ENCODE assay signal across 30 cellular contexts in the genomic region with DNA sequence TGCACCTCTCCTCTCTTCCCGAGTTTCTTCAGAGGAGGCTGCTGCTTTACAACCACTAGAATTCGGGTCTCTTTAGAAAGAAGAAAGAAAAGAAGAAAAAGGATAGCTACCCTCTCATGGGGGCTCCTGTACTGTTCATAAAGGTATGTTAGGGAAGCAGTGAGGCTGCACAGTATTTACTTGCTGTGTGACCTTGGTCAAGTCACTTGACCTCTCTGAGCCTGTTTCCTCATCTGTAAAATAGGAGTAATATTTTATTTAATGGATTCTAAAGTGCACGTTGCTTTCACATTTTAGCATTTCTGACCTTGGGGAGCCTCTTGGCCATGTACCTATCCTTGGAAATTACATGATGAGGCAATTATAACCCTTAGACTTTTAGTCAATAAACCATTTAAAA.
"Had no signal": no experiment of that assay in that cellular context is flagged by ENCODE, and none has a peak within 500 bp of the region (broad histone marks: within the 10 kb centered on the region; RNA-seq: fewer than 3 reads in every experiment).

No MANE protein-coding gene starts in this region.

- H3K9me3 Mint-ChIP-seq: activated CD4-positive, alpha-beta T cell treated with anti-CD3 and anti-CD28 coated beads, Interleukin-2, amount 10 ng/mL, durations not matched to agents 7 days and 5 days; activated CD8-positive, alpha-beta T cell treated with anti-CD3 and anti-CD28 coated beads for 36 hours; activated naive CD4-positive, alpha-beta T cell treated with anti-CD3 and anti-CD28 coated beads, Interleukin-2, amount 50 U/mL, for 72 hours; naive thymus-derived CD4-positive, alpha-beta T cell; WTC11 had no signal

- DNase-seq: activated CD4-positive, alpha-beta T cell treated with anti-CD3 and anti-CD28 coated beads for 1 hour; activated CD4-positive, alpha-beta T cell treated with anti-CD3 and anti-CD28 coated beads, Interleukin-2, amount 10 ng/mL, durations not matched to agents 7 days and 5 days; activated CD8-positive, alpha-beta T cell treated with anti-CD3 and anti-CD28 coated beads for 36 hours; activated naive CD4-positive, alpha-beta T cell; activated T-cell treated with anti-CD3 and anti-CD28 coated beads, Interleukin-2, amount 50 U/mL, for 48 hours; adrenal gland; aorta; body of pancreas; cerebellar nuclear complex; colonic mucosa; effector CD8-positive, alpha-beta T cell; esophagus squamous epithelium; foreskin melanocyte; islet precursor cell; naive thymus-derived CD4-positive, alpha-beta T cell; ovary; retina; stimulated activated CD4-positive, alpha-beta T cell treated with anti-CD3 and anti-CD28 coated beads, Interleukin-15, amount 100 ng/mL, for 24 hours; stimulated activated CD4-positive, alpha-beta T cell treated with anti-CD3 and anti-CD28 coated beads, Interleukin-2, amount 100 ng/mL, for 24 hours; stimulated activated naive CD4-positive, alpha-beta T cell; T-helper 2 cell; trophoblast cell; uterus had no signal

- H3K4me3 ChIP-seq: adrenal gland, body of pancreas, colonic mucosa, esophagus squamous epithelium, hepatocyte, ovary, thoracic aorta, uterus had no signal

- H2AFZ ChIP-seq: hepatocyte had no signal

- H3K9me3 ChIP-seq: adrenal gland, body of pancreas, colonic mucosa, esophagus squamous epithelium, ovary, thoracic aorta, uterus had no signal

- H3K4me3 Mint-ChIP-seq: activated CD4-positive, alpha-beta T cell treated with anti-CD3 and anti-CD28 coated beads, Interleukin-2, amount 10 ng/mL, durations not matched to agents 7 days and 5 days; activated CD8-positive, alpha-beta T cell treated with anti-CD3 and anti-CD28 coated beads for 36 hours; naive thymus-derived CD4-positive, alpha-beta T cell; WTC11 had no signal

- FAIRE-seq: endometrium had no signal

- H3K4me1 Mint-ChIP-seq: WTC11 had no signal

- H3K4me2 ChIP-seq: hepatocyte had no signal

- H3K79me2 ChIP-seq: hepatocyte had no signal

- H3K27me3 Mint-ChIP-seq: activated CD4-positive, alpha-beta T cell treated with anti-CD3 and anti-CD28 coated beads, Interleukin-2, amount 10 ng/mL, durations not matched to agents 7 days and 5 days; activated CD8-positive, alpha-beta T cell treated with anti-CD3 and anti-CD28 coated beads for 36 hours; naive thymus-derived CD4-positive, alpha-beta T cell; progenitor cell of endocrine pancreas had no signal

- H3K27ac ChIP-seq: adrenal gland, body of pancreas, colonic mucosa, epithelial cell of prostate, esophagus squamous epithelium, hepatocyte, ovary, thoracic aorta, uterus had no signal

- H3K36me3 ChIP-seq: ovary, uterus had no signal

- H3K27ac Mint-ChIP-seq: activated CD4-positive, alpha-beta T cell treated with anti-CD3 and anti-CD28 coated beads, Interleukin-2, amount 10 ng/mL, durations not matched to agents 7 days and 5 days; activated CD8-positive, alpha-beta T cell treated with anti-CD3 and anti-CD28 coated beads for 36 hours; naive thymus-derived CD4-positive, alpha-beta T cell; progenitor cell of endocrine pancreas; WTC11 had no signal

- H3K4me1 ChIP-seq: body of pancreas, colonic mucosa, uterus had no signal

- H3K27me3 ChIP-seq: adrenal gland, body of pancreas, colonic mucosa, esophagus squamous epithelium, hepatocyte, ovary, uterus had no signal

- ATAC-seq: activated CD8-positive, alpha-beta T cell treated with anti-CD3 and anti-CD28 coated beads for 36 hours; activated naive CD4-positive, alpha-beta T cell treated with anti-CD3 and anti-CD28 coated beads, Interleukin-2, amount 50 U/mL, for 72 hours; body of pancreas; naive thymus-derived CD4-positive, alpha-beta T cell; WTC11 had no signal
